13 cellular contexts compared by ENCODE assay signal in genomic region chr10:101285519-101286070, GRCh38. TPM values are rescaled to one million over a fixed set of nuclear protein-coding genes. Genes with fewer than 3 reads are reported as not detected.
A peak's percentile ranks its signal among the peaks of the same experiment; 100 is the strongest.
DNase-seq lines count a peak whose midpoint lies in the region; ATAC-seq, FAIRE-seq and TF ChIP-seq lines count a peak whose summit lies in the region.
"Had no signal": no experiment of that assay in that cellular context is flagged by ENCODE, and none has a peak within 500 bp of the region (broad histone marks: within the 10 kb centered on the region; RNA-seq: fewer than 3 reads in every experiment).

No MANE protein-coding gene starts in this region.

- peak overlapping the region; percentile 22; the same call in 1 of the 2 replicates for H2BK12ac ChIP-seq in H1 (ENCODE audit: low read depth, low read length)

- no peak overlapping the region; a peak in 1 of 7 replicates for H3K9ac ChIP-seq in H1 (replicated peaks in 1 of 4; ENCODE audit: extremely low read depth in 1 of 4, low read depth in 3 of 4, low read length in 3 of 4)

- no peak overlapping the region for H3K4ac ChIP-seq in H1 (replicated peaks; ENCODE audit: insufficient read length, low read depth, low read length)

- H2BK15ac ChIP-seq in H1 (ENCODE audit: low read length) = no peak overlapping the region

- peaks cover 11% of the 10 kb centered on the region; the same call in 1 of the 2 replicates for H3K23me2 ChIP-seq in H1 (ENCODE audit: low read depth, low read length)

- H2BK20ac ChIP-seq in H1 (ENCODE audit: low read length) = 0 out of 2 replicates have a peak overlapping the region, but pooled peaks have one; percentile 28

- H2BK120ac ChIP-seq in H1 (replicated peaks; ENCODE audit: low read depth, low read length) = no peak overlapping the region

- DNase-seq in NCI-H524 (lab: John Stamatoyannopoulos, UW) (peak; percentile 22 to 31), NCI-H524 treated with DMSO at 0.1 percent for 48 hours (lab: John Stamatoyannopoulos, UW) (no peak), NCI-H2171 treated with DMSO at 0.1 percent for 48 hours (lab: John Stamatoyannopoulos, UW) (peak; percentile 67), H1 (ENCODE audit: low read depth in 1 of 2, low spot score in 2 of 2) (peak; percentile 69 to 76), urothelium cell line (ENCODE audit: low spot score) (peak; percentile 54), Right ventricle myocardium superior (no peak), KBM-7 (no peak)
- DNase-seq: activated CD4-positive, alpha-beta T cell treated with anti-CD3 and anti-CD28 coated beads, Interleukin-2, amount 10 ng/mL, durations not matched to agents 7 days and 5 days; aorta had no signal

- POLR2A ChIA-PET in H1 (lab: Charles Lee; ENCODE audit: partially characterized antibody) = interaction anchor here (1.3 to 1.4 kb wide), 2 partner anchors 13 to 69 kb away, joined by 3 read pairs; no protein-coding TSS in a partner anchor

- H3K4me1 ChIP-seq in H1 (replicated peaks in 1 of 4; ENCODE audit: control insufficient read depth in 3 of 4, insufficient read depth in 4 of 4, low read length in 3 of 4) = peaks cover 37 to 52% (median 38%) of the 10 kb centered on the region in 4 experiments

- H4K8ac ChIP-seq in H1 (ENCODE audit: extremely low read depth, insufficient read depth, low read length) = no peak overlapping the region

- 0 out of 4 replicates have a peak, but pooled peaks of 1 of the 2 experiments have one; percentile 13 for TF ChIP-seq RAD21 in H1 (IDR thresholded peaks at IDR 0.05 in 1 of 2, conservative IDR thresholded peaks at IDR 0.05 in 1 of 2; ENCODE audit: low read depth in 2 of 2, low read length in 2 of 2)

- no peak overlapping the region; the same call in 1 of the 2 replicates for H2AK5ac ChIP-seq in H1 (ENCODE audit: low read depth, low read length)

- H3K23ac ChIP-seq in H1 (ENCODE audit: insufficient read length) = no peak overlapping the region

- H3K4me2 ChIP-seq in H1 (ENCODE audit: insufficient read depth in 1 of 2, low read depth in 2 of 2, low read length in 2 of 2) = peak overlapping the region; percentile 56 to 82

- 7% methylated on average over 6 of the region's 15 CpGs; no CpG with 5 or more reads in 1 of the 2 experiments for WGBS in H1 (ENCODE audit: extremely low coverage in 1 of 2, insufficient coverage in 1 of 2, insufficient read length in 1 of 2, insufficient replicate concordance in 2 of 2, low coverage in 1 of 2, low lambda C conversion rate in 2 of 2, missing lambda C conversion rate in 1 of 2), 2 experiments

- TF ChIP-seq CTCF in H1 (IDR thresholded peaks at IDR 0.05; ENCODE audit: control extremely low read depth in 1 of 3, insufficient read depth in 1 of 3, low read depth in 1 of 3, low read length in 3 of 3) = no peak

- H3K18ac ChIP-seq in H1 (ENCODE audit: extremely low read depth, low read length) = 0 out of 2 replicates have a peak overlapping the region, but pooled peaks have one; percentile 71

- H3K14ac ChIP-seq in H1 (ENCODE audit: insufficient read length) = no peak overlapping the region

- ATAC-seq in Right ventricle myocardium superior (ENCODE audit: poor library complexity) = no peak
- ATAC-seq in esophagus mucosa = no peak

- H3K79me1 ChIP-seq in H1 (ENCODE audit: low read depth, low read length) = no peaks in the 10 kb centered on the region

- intact Hi-C loops in Right ventricle myocardium superior (cut with DNase I) = loop anchor here (10.0 kb wide), 1 partner anchor 279 kb away; no protein-coding TSS in a partner anchor

- in situ Hi-C loops in KBM-7 (cut with MboI; ENCODE audit: low pct_unique_long_range_greater_than_20kb, low sequenced_read_pairs) = loop anchor here (25.0 kb wide), 1 partner anchor 277 kb away; no protein-coding TSS in a partner anchor

- 0 out of 2 replicates have a peak overlapping the region, but pooled peaks have one; percentile 8 for H2BK5ac ChIP-seq in H1 (ENCODE audit: low read depth, low read length)

- no peak for TF ChIP-seq POLR2A in H1 (IDR thresholded peaks at IDR 0.05; ENCODE audit: control extremely low read depth in 1 of 2, low read depth in 2 of 2, low read length in 2 of 2)

- H3K27ac ChIP-seq in H1 (ENCODE audit: low read depth, low read length) = no peak overlapping the region
- H3K27ac ChIP-seq: tibial nerve had no signal

- H3K36me3 ChIP-seq in H1 (ENCODE audit: control insufficient read depth in 2 of 4, insufficient read depth in 4 of 4, low read length in 3 of 4) = no peaks in the 10 kb centered on the region
- H3K36me3 ChIP-seq: tibial nerve had no signal

- H2AFZ ChIP-seq in H1 (ENCODE audit: low read length) = no peak overlapping the region

- H3K4me3 ChIP-seq in H1 (ENCODE audit: extremely low read depth in 1 of 4, insufficient read depth in 2 of 4, low read depth in 3 of 4, low read length in 4 of 4) = peak overlapping the region in 3 of 4 experiments; percentile 4 to 71 (median 21); a peak in 5 of 8 replicates
- H3K4me3 ChIP-seq: tibial nerve had no signal

- H3K79me2 ChIP-seq in H1 (ENCODE audit: control insufficient read depth in 1 of 2, insufficient read depth in 2 of 2, low read length in 2 of 2) = no peaks in the 10 kb centered on the region

- no peaks in the 10 kb centered on the region for H3K9me3 ChIP-seq in H1 (ENCODE audit: insufficient read depth in 2 of 2, low read depth in 1 of 2, low read length in 1 of 2)
- H3K9me3 ChIP-seq: tibial nerve had no signal

- no peak overlapping the region for H4K5ac ChIP-seq in H1 (ENCODE audit: insufficient read length, low read depth, low read length)

- no peak overlapping the region for H3K56ac ChIP-seq in H1 (replicated peaks; ENCODE audit: insufficient read length, low read depth, low read length)

- peaks cover 46 to 87% (median 78%) of the 10 kb centered on the region in 4 experiments for H3K27me3 ChIP-seq in H1 (replicated peaks in 1 of 4; ENCODE audit: control insufficient read depth in 3 of 4, extremely low read depth in 1 of 4, insufficient read depth in 3 of 4, low read length in 3 of 4)

- FAIRE-seq in H1 (lab: Jason Lieb, UNC) = no peak
- FAIRE-seq in urothelium cell line (lab: Jason Lieb, UNC) = no peak
- FAIRE-seq: D721Med had no signal

- peaks cover 0 to 1% of the 10 kb centered on the region in 2 experiments for H4K20me1 ChIP-seq in H1 (replicated peaks in 1 of 2; ENCODE audit: control insufficient read depth in 1 of 2, insufficient read depth in 2 of 2, low read length in 2 of 2)

- TF ChIP-seq EP300 in H1 (IDR thresholded peaks at IDR 0.05; ENCODE audit: borderline replicate concordance in 1 of 2, low read depth in 2 of 2, low read length in 2 of 2) = peak in 1 of 2 experiments; percentile 69; a peak in 1 of 3 replicates

- CTCF ChIA-PET in H1 (lab: Charles Lee; ENCODE audit: partially characterized antibody) = interaction anchor here (0.9 to 11.0 kb wide), 11 partner anchors 10 to 157 kb away, joined by 3 to 317 read pairs (median 5); partner anchors contain the start of gene LBX1

- peak overlapping the region; percentile 82 for H4K91ac ChIP-seq in H1 (replicated peaks; ENCODE audit: insufficient read length, low read length)

TF ChIP-seq in H1, 55 proteins besides CTCF, POLR2A, EP300 and RAD21 (continues in another document):
- no peak for TF ChIP-seq TBP (IDR thresholded peaks at IDR 0.05; ENCODE audit: low read depth, low read length)
- no peak for TF ChIP-seq JUN (IDR thresholded peaks at IDR 0.05; ENCODE audit: low read depth, low read length)
- TF ChIP-seq MAFK (IDR thresholded peaks at IDR 0.05; ENCODE audit: low read depth, low read length) = peak; percentile 89; the same call in 1 of the 2 replicates
- peak; percentile 18; the same call in 1 of the 2 replicates for TF ChIP-seq CHD2 (IDR thresholded peaks at IDR 0.05; ENCODE audit: low read length)
- no peak for TF ChIP-seq SIRT6 (IDR thresholded peaks at IDR 0.05; ENCODE audit: low read length)
- TF ChIP-seq CEBPB (IDR thresholded peaks at IDR 0.05; ENCODE audit: low read depth, low read length) = no peak
- TF ChIP-seq SIX5 (IDR thresholded peaks at IDR 0.05; ENCODE audit: low read depth, low read length) = no peak
- TF ChIP-seq ATF2 (IDR thresholded peaks at IDR 0.05; ENCODE audit: low read length) = no peak
- no peak for TF ChIP-seq NANOG (IDR thresholded peaks at IDR 0.05; ENCODE audit: insufficient read depth, low read depth, low read length, poor library complexity, severe bottlenecking)
- TF ChIP-seq BACH1 (IDR thresholded peaks at IDR 0.05; ENCODE audit: low read length) = 0 out of 2 replicates have a peak, but pooled peaks have one; percentile 19
- TF ChIP-seq TEAD4 (IDR thresholded peaks at IDR 0.05; ENCODE audit: low read depth, low read length) = 0 out of 2 replicates have a peak, but pooled peaks have one; percentile 21
- no peak for TF ChIP-seq KDM5A (IDR thresholded peaks at IDR 0.05; ENCODE audit: low read length)
- TF ChIP-seq HDAC2 (IDR thresholded peaks at IDR 0.05; ENCODE audit: borderline replicate concordance in 1 of 2, low read depth in 2 of 2, low read length in 2 of 2) = no peak
- TF ChIP-seq ASH2L (IDR thresholded peaks at IDR 0.05; ENCODE audit: low read length) = no peak
- no peak for TF ChIP-seq GTF2F1 (IDR thresholded peaks at IDR 0.05; ENCODE audit: borderline replicate concordance, low read depth, low read length)
- peak; percentile 75 for TF ChIP-seq SP1 (IDR thresholded peaks at IDR 0.05; ENCODE audit: low read depth, low read length)
- peak; percentile 90; the same call in 1 of the 2 replicates for TF ChIP-seq TCF12 (IDR thresholded peaks at IDR 0.05; ENCODE audit: low read depth, low read length)

RNA-seq across cellular contexts. Expression of gene LBX1, which starts 56.3 kb away (rescaled TPM):
- not detected in 2 replicates for total RNA-seq in H1 (2021; fragmentation: NEBNext Ultra II Directional; extraction: Animal tissue kit (Norgen Biotek cat#: 25700))
- polyA plus RNA-seq in H1 (2011; rRNA removed) = not detected in 2 replicates
- polyA plus RNA-seq in H1 (2011; cell fraction: cytosol; rRNA removed) = not detected
- not detected for polyA plus RNA-seq in H1 (2011; cell fraction: nucleus; rRNA removed)
- polyA plus RNA-seq in H1 (2012, experiment 1 of 2) = not detected in 4 replicates
- polyA plus RNA-seq in H1 (2012, experiment 2 of 2) = not detected
- polyA plus RNA-seq in H1 (2013, experiment 1 of 2) = not detected
- polyA plus RNA-seq in H1 (2013, experiment 2 of 2) = not detected
- not detected in 2 replicates for polyA minus RNA-seq in H1 (2011; rRNA and poly(A)+ RNA removed)
- not detected for polyA minus RNA-seq in H1 (2011; cell fraction: cytosol; rRNA and poly(A)+ RNA removed)
- polyA minus RNA-seq in H1 (2011; cell fraction: nucleus; rRNA and poly(A)+ RNA removed) = not detected
- not detected for total RNA-seq in Right ventricle myocardium superior
- not detected for total RNA-seq in esophagus mucosa
- total RNA-seq: activated CD4-positive, alpha-beta T cell treated with anti-CD3 and anti-CD28 coated beads, Interleukin-2, amount 10 ng/mL, durations not matched to agents 7 days and 5 days; aorta; mesothelial cell of epicardium had no signal
- polyA plus RNA-seq: aorta had no signal

Comparison
In these comparisons a context has a peak if more than half of its experiments do, and no peak if none do; other contexts are left out.
1. DNase-seq: peak in NCI-H524 (2 of 2), NCI-H2171 treated with DMSO at 0.1 percent for 48 hours (single experiment), H1 (2 of 2) and urothelium cell line (single experiment); none in NCI-H524 treated with DMSO at 0.1 percent for 48 hours (single experiment), Right ventricle myocardium superior (single experiment) and KBM-7 (single experiment).